In genomic region chr4:56976878-56977320, GRCh38 we compare ENCODE assay signal across 8 cellular contexts. TPM values are rescaled to one million over a fixed set of nuclear protein-coding genes. Genes with fewer than 3 reads are reported as not detected.
A peak's percentile ranks its signal among the peaks of the same experiment; 100 is the strongest.
DNase-seq lines count a peak whose midpoint lies in the region; TF ChIP-seq lines count a peak whose summit lies in the region.

No MANE protein-coding gene starts in this region.

- TF ChIP-seq POLR2A in uterus (IDR thresholded peaks at IDR 0.05), result no peak

- no peaks in the 10 kb centered on the region for H3K9me3 ChIP-seq in GM23248 (ENCODE audit: low read depth)
- no peaks in the 10 kb centered on the region for H3K9me3 ChIP-seq in MM.1S (replicated peaks; ENCODE audit: insufficient read depth, low read length)
- H3K9me3 ChIP-seq in neutrophil, result no peaks in the 10 kb centered on the region
- peaks cover 0 to 8% of the 10 kb centered on the region in 2 donors for H3K9me3 ChIP-seq in uterus

- H3K4me3 ChIP-seq in GM23248 (peak overlapping the region; percentile 94), MM.1S (ENCODE audit: low read length) (peak overlapping the region; percentile 100), fibroblast of mammary gland (ENCODE audit: control insufficient read depth, low read depth, low read length) (peak overlapping the region; percentile 97), neutrophil (ENCODE audit: low read depth in 1 of 2, low read length in 1 of 2) (peak overlapping the region; percentile 92 to 99), uterus (peak overlapping the region; percentile 62 to 98)

- WGBS in GM23248 (ENCODE audit: low coverage in 1 of 2, low lambda C conversion rate in 2 of 2, missing lambda C conversion rate in 2 of 2), 2 experiments, result 0 to 1% methylated on average over 37 to 43 of the region's 45 CpGs

- intact Hi-C loops in uterus (cut with DNase I; ENCODE audit: low total_unique reads), result no loop called here

- TF ChIP-seq CTCF in GM12873 (IDR thresholded peaks at IDR 0.05; ENCODE audit: insufficient read depth, low read depth, low read length, missing control alignments) (peak; percentile 30), MM.1S (IDR thresholded peaks at IDR 0.05; ENCODE audit: low read length) (peak; percentile 19; the same call in 1 of the 2 replicates), fibroblast of mammary gland (conservative IDR thresholded peaks at IDR 0.05; ENCODE audit: control insufficient read depth, insufficient read depth, low read depth, low read length) (no peak), neutrophil (IDR thresholded peaks at IDR 0.05) (no peak), uterus (IDR thresholded peaks at IDR 0.05) (no peak)

- H3K27me3 ChIP-seq in GM23248 (replicated peaks; ENCODE audit: insufficient read depth) (no peaks in the 10 kb centered on the region), MM.1S (replicated peaks; ENCODE audit: insufficient read depth, low read length) (no peaks in the 10 kb centered on the region), neutrophil (no peaks in the 10 kb centered on the region), uterus (no peaks in the 10 kb centered on the region)

- H3K9ac ChIP-seq in GM23248 (peak overlapping the region; percentile 97), MM.1S (ENCODE audit: low read length) (peak overlapping the region; percentile 96)

- H3K36me3 ChIP-seq in GM23248 (ENCODE audit: low read depth) (peaks cover 23% of the 10 kb centered on the region), MM.1S (replicated peaks; ENCODE audit: insufficient read depth, low read length) (peaks cover 28% of the 10 kb centered on the region), neutrophil (peaks cover 19% of the 10 kb centered on the region), uterus (no peaks in the 10 kb centered on the region)

- H3F3A ChIP-seq in GM23248 (ENCODE audit: insufficient read depth) (peaks cover 7% of the 10 kb centered on the region; the same call in 1 of the 2 replicates), MM.1S (ENCODE audit: insufficient read depth, low read length) (peaks cover 21% of the 10 kb centered on the region)

- peaks cover 83% of the 10 kb centered on the region for H3K79me2 ChIP-seq in GM23248 (ENCODE audit: insufficient read depth)
- peaks cover 86% of the 10 kb centered on the region for H3K79me2 ChIP-seq in MM.1S (ENCODE audit: low read length)

- H3K27ac ChIP-seq in GM23248 (peak overlapping the region; percentile 94), MM.1S (ENCODE audit: low read length) (peak overlapping the region; percentile 83; the same call in 1 of the 2 replicates), neutrophil (peak overlapping the region; percentile 91), uterus (peak overlapping the region; percentile 89 to 92)

- peak; percentile 62 for DNase-seq in GM23248
- peak; percentile 69 for DNase-seq in MM.1S
- peak; percentile 77 for DNase-seq in activated CD8-positive, alpha-beta memory T cell treated with anti-CD3 and anti-CD28 coated beads, Interleukin-2, amount 50 U/mL, for 48 hours
- no peak for DNase-seq in fibroblast of mammary gland (ENCODE audit: low read depth)
- DNase-seq in uterus, result no peak
- no peak for DNase-seq in putamen (ENCODE audit: low spot score)

- H2AFZ ChIP-seq in GM23248, result peak overlapping the region; percentile 95
- H2AFZ ChIP-seq in MM.1S (ENCODE audit: low read length), result peak overlapping the region; percentile 80

- peaks cover 9% of the 10 kb centered on the region; the same call in 1 of the 2 replicates for H4K20me1 ChIP-seq in GM23248 (ENCODE audit: insufficient read depth)
- H4K20me1 ChIP-seq in MM.1S (ENCODE audit: insufficient read depth, low read length), result 0 out of 2 replicates have a peak, but pooled peaks cover 13% of the 10 kb centered on the region

- in situ Hi-C loops in GM23248 (cut with MboI), result no loop called here

- H3K9me2 ChIP-seq in GM23248 (ENCODE audit: insufficient read depth) (no peaks in the 10 kb centered on the region), MM.1S (replicated peaks; ENCODE audit: insufficient read depth, low read length) (no peaks in the 10 kb centered on the region)

- H3K4me2 ChIP-seq in GM23248 (ENCODE audit: unreplicated experiment) (peak overlapping the region; percentile 84), MM.1S (ENCODE audit: low read depth, low read length) (peak overlapping the region; percentile 79; the same call in 1 of the 2 replicates)

- peaks cover 21% of the 10 kb centered on the region for H3K4me1 ChIP-seq in GM23248 (ENCODE audit: insufficient read depth)
- H3K4me1 ChIP-seq in MM.1S (ENCODE audit: low read length), result peaks cover 31% of the 10 kb centered on the region
- peaks cover 30 to 36% of the 10 kb centered on the region in 2 experiments for H3K4me1 ChIP-seq in neutrophil (ENCODE audit: control insufficient read depth in 1 of 2, insufficient read depth in 1 of 2, low read depth in 1 of 2, low read length in 1 of 2)
- H3K4me1 ChIP-seq in uterus, result peaks cover 7 to 8% of the 10 kb centered on the region in 2 donors

RNA-seq across cellular contexts. Expression of gene NOA1, which starts 0.5 kb away (rescaled TPM):
- 17.3 and 19.3 TPM in 2 replicates for total RNA-seq in GM23248 (2014; rRNA removed; shearing (Covaris generic))
- 9.1 and 9.5 TPM in 2 replicates for polyA plus RNA-seq in GM23248 (2016; fragmentation: Nextera tagmentation; extraction: Ambion mirVana)
- total RNA-seq in uterus, result 10 to 100 TPM; 14.1 to 21.8 (median 18.4) TPM

RNA-seq across cellular contexts. Expression of gene POLR2B, which starts 1.8 kb away (rescaled TPM):
- 83.5 and 86.1 TPM in 2 replicates for total RNA-seq in GM23248 (2014; rRNA removed; shearing (Covaris generic))
- polyA plus RNA-seq in GM23248 (2016; fragmentation: Nextera tagmentation; extraction: Ambion mirVana), result 47.6 and 50.8 TPM in 2 replicates
- 100 to 1,000 TPM in 2 of 4 donors, 10 to 100 TPM in 2; 35.9 to 211 (median 117) TPM for total RNA-seq in uterus

Comparison
In these comparisons a context has a peak if more than half of its experiments do, and no peak if none do; other contexts are left out.
1. CTCF ChIP-seq: peak in GM12873 (single experiment) and MM.1S (single experiment); none in fibroblast of mammary gland (single experiment), neutrophil (single experiment) and uterus (0 of 4).
2. DNase-seq: peak in GM23248 (single experiment), MM.1S (single experiment) and activated CD8-positive, alpha-beta memory T cell treated with anti-CD3 and anti-CD28 coated beads, Interleukin-2, amount 50 U/mL, for 48 hours (single experiment); none in fibroblast of mammary gland (single experiment), uterus (0 of 2) and putamen (single experiment).
3. Peak in every context shown above with its lines, with median percentiles within 50 percentile points of each other: H3K27ac ChIP-seq and H3K4me3 ChIP-seq.